ENCODE assay signal across 8 cellular contexts in genomic region chr18:61635901-61636528, GRCh38.
A peak's percentile ranks its signal among the peaks of the same experiment; 100 is the strongest.
DNase-seq lines count a peak whose midpoint lies in the region; ATAC-seq and TF ChIP-seq lines count a peak whose summit lies in the region.

No MANE protein-coding gene starts in this region.

- CTCF ChIA-PET in activated naive CD4-positive, alpha-beta T cell treated with anti-CD3 and anti-CD28 coated beads for 36 hours (lab: Charles Lee) = interaction anchor here (0.5 to 2.2 kb wide), 11 partner anchors 11 to 629 kb away, joined by 3 to 8 read pairs (median 3); no protein-coding TSS in a partner anchor

- H3K4me3 Mint-ChIP-seq in activated naive CD4-positive, alpha-beta T cell treated with anti-CD3 and anti-CD28 coated beads for 36 hours = no peak overlapping the region

- no peak for TF ChIP-seq POLR2A in heart left ventricle (IDR thresholded peaks at IDR 0.05)

- no peaks in the 10 kb centered on the region for H3K9me3 ChIP-seq in heart left ventricle

- no peaks in the 10 kb centered on the region for H3K4me1 Mint-ChIP-seq in activated naive CD4-positive, alpha-beta T cell treated with anti-CD3 and anti-CD28 coated beads for 36 hours (ENCODE audit: low read depth)

- no peaks in the 10 kb centered on the region for H3K9me3 Mint-ChIP-seq in activated naive CD4-positive, alpha-beta T cell treated with anti-CD3 and anti-CD28 coated beads for 36 hours

- H3K36me3 Mint-ChIP-seq in activated naive CD4-positive, alpha-beta T cell treated with anti-CD3 and anti-CD28 coated beads for 36 hours (ENCODE audit: low read depth) = no peaks in the 10 kb centered on the region

- peak overlapping the region in 10 of 12 donors; percentile 8 to 73 (median 36) for H3K27ac ChIP-seq in heart left ventricle

- peaks cover 0 to 14% (median 6%) of the 10 kb centered on the region in 12 donors for H3K4me1 ChIP-seq in heart left ventricle

- intact Hi-C loops in activated naive CD4-positive, alpha-beta T cell treated with anti-CD3 and anti-CD28 coated beads for 36 hours (cut with micrococcal nuclease) = loop anchor here (1.0 kb wide), 2 partner anchors 258 to 495 kb away; no protein-coding TSS in a partner anchor
- intact Hi-C loops in heart left ventricle (cut with DNase I) = loop anchor here (1.0 to 10.0 kb wide), 16 partner anchors 25 to 499 kb away; partner anchors contain the start of gene RNF152 (in 2 of the 10)

- no peaks in the 10 kb centered on the region for H3K27me3 ChIP-seq in heart left ventricle

- 18 to 28% (median 26%) methylated on average over 7 of the region's 7 CpGs for WGBS in heart left ventricle, 4 donors

- DNase-seq in DMS53 treated with DMSO at 0.1 percent for 48 hours (lab: John Stamatoyannopoulos, UW; ENCODE audit: unreplicated experiment) = peak; percentile 81
- DNase-seq in NCI-H748 (lab: John Stamatoyannopoulos, UW; ENCODE audit: unreplicated experiment) = peak; percentile 93
- peak; percentile 59 for DNase-seq in activated naive CD4-positive, alpha-beta T cell treated with anti-CD3 and anti-CD28 coated beads for 36 hours
- DNase-seq in heart left ventricle = peak; percentile 35 to 64 (median 50)
- DNase-seq in putamen (ENCODE audit: low spot score) = peak; percentile 3
- no peak for DNase-seq in middle frontal gyrus (ENCODE audit: extremely low spot score, low spot score)

- no peaks in the 10 kb centered on the region for H3K36me3 ChIP-seq in heart left ventricle

- H3K27ac Mint-ChIP-seq in activated naive CD4-positive, alpha-beta T cell treated with anti-CD3 and anti-CD28 coated beads for 36 hours = no peak overlapping the region

- no peak overlapping the region for H3K4me3 ChIP-seq in heart left ventricle

- peaks cover 11% of the 10 kb centered on the region for H3K27me3 Mint-ChIP-seq in activated naive CD4-positive, alpha-beta T cell treated with anti-CD3 and anti-CD28 coated beads for 36 hours (ENCODE audit: low read depth)

- ATAC-seq in HG03354 (IDR thresholded peaks at IDR 0.05; ENCODE audit: poor library complexity, severe bottlenecking, unreplicated experiment) (peak; percentile 80), heart left ventricle (peak; percentile 51 to 87 (median 80)), GM21447 (IDR thresholded peaks at IDR 0.05; ENCODE audit: unreplicated experiment) (no peak)

- peak; percentile 74 to 93 (median 87) for TF ChIP-seq CTCF in heart left ventricle (IDR thresholded peaks at IDR 0.05)
